ENCODE assay signal across 10 cellular contexts in genomic region chr1:33147997-33148314, GRCh38. TPM values are rescaled to one million over a fixed set of nuclear protein-coding genes. Genes with fewer than 3 reads are reported as not detected.
DNase-seq lines count a peak whose midpoint lies in the region; ATAC-seq, FAIRE-seq and TF ChIP-seq lines count a peak whose summit lies in the region.
"Had no signal": no experiment of that assay in that cellular context is flagged by ENCODE, and none has a peak within 500 bp of the region (broad histone marks: within the 10 kb centered on the region; RNA-seq: fewer than 3 reads in every experiment).

No MANE protein-coding gene starts in this region.

- no peak overlapping the region for H3K4me3 ChIP-seq in AG04450 (ENCODE audit: low read depth, low read length)
- no peak overlapping the region for H3K4me3 ChIP-seq in fibroblast of pulmonary artery (replicated peaks; ENCODE audit: low read depth, low read length)

- ATAC-seq in HG02981 (IDR thresholded peaks at IDR 0.05; ENCODE audit: unreplicated experiment) = no peak
- no peak for ATAC-seq in HG02678 (IDR thresholded peaks at IDR 0.05; ENCODE audit: unreplicated experiment)

- no peaks in the 10 kb centered on the region; the same call in 1 of the 2 replicates for H3K9me3 ChIP-seq in AG04450 (ENCODE audit: control insufficient read depth, insufficient read depth, low read length)

- DNase-seq in AG04450 (ENCODE audit: low read depth, low spot score) = no peak
- DNase-seq in RKO (ENCODE audit: low spot score) = peak; percentile 30
- peak; percentile 49 for DNase-seq in fibroblast of pulmonary artery (ENCODE audit: low read depth)
- DNase-seq in GM12891 (ENCODE audit: insufficient read length, low spot score) = no peak
- no peak for DNase-seq in HUDEP-2 (lab: John Stamatoyannopoulos, UW; ENCODE audit: unreplicated experiment in 76 of 76)
- DNase-seq: activated effector memory CD4-positive, alpha-beta T cell treated with Interleukin-2 at 50 U/mL for 16 hours; nucleus accumbens had no signal

- POLR2A ChIA-PET in AG04450 (lab: Yijun Ruan, JAX) = interaction anchor here (0.8 kb wide), 1 partner anchor 67 kb away, joined by 3 read pairs; the partner anchor contains the start of gene AZIN2

- no peaks in the 10 kb centered on the region for H3K27me3 ChIP-seq in AG04450 (ENCODE audit: control insufficient read depth, insufficient read depth, low read length)

- TF ChIP-seq CTCF in AG04450 (IDR thresholded peaks at IDR 0.05; ENCODE audit: low read depth, low read length) (peak; percentile 51), GM12872 (IDR thresholded peaks at IDR 0.05; ENCODE audit: insufficient read depth, low read depth, low read length) (peak; percentile 43; the same call in 2 of the 3 replicates), fibroblast of pulmonary artery (IDR thresholded peaks at IDR 0.05; ENCODE audit: low read length, missing control alignments) (peak; percentile 56)

- FAIRE-seq in GM12891 (lab: Jason Lieb, UNC) = no peak

- no peak overlapping the region for H3K27ac ChIP-seq in AG04450 (ENCODE audit: low read depth, low read length)

- no peak for TF ChIP-seq POLR2A in GM12891 (IDR thresholded peaks at IDR 0.05; ENCODE audit: low read depth, low read length)

- CTCF ChIA-PET in AG04450 (lab: Charles Lee) = interaction anchor here (0.6 to 1.2 kb wide), 8 partner anchors 10 to 215 kb away, joined by 3 to 7 read pairs (median 4); partner anchors contain the start of gene TRIM62

TF ChIP-seq in GM12891, 5 proteins besides CTCF, POLR2A, EP300 and RAD21:
- no peak for TF ChIP-seq PAX5 (IDR thresholded peaks at IDR 0.05; ENCODE audit: insufficient read depth, low read length, severe bottlenecking)
- TF ChIP-seq POLR2AphosphoS5 (IDR thresholded peaks at IDR 0.05; ENCODE audit: low read depth, low read length) = no peak
- no peak for TF ChIP-seq TAF1 (IDR thresholded peaks at IDR 0.05; ENCODE audit: low read depth, low read length)

RNA-seq across cellular contexts. Expression of gene TRIM62, which starts 33.9 kb away (rescaled TPM):
- polyA plus RNA-seq in AG04450 (2011; rRNA removed) = 4.5 and 7.2 TPM in 2 replicates
- polyA minus RNA-seq in AG04450 (2011; rRNA and poly(A)+ RNA removed) = 5.6 and 7.5 TPM in 2 replicates
- 1.3 TPM for polyA plus RNA-seq in GM12891 (2012; ENCODE audit: low read depth, missing spikeins)

Comparison
In these comparisons a context has a peak if more than half of its experiments do, and no peak if none do; other contexts are left out.
1. DNase-seq: peak in RKO (single experiment) and fibroblast of pulmonary artery (single experiment); none in AG04450 (single experiment), GM12891 (single experiment) and HUDEP-2 (0 of 76).
2. Peak in every context shown above with its lines, with median percentiles within 50 percentile points of each other: CTCF ChIP-seq.